Comparison of ENCODE assay signal across 1 cellular context in the genomic region with DNA sequence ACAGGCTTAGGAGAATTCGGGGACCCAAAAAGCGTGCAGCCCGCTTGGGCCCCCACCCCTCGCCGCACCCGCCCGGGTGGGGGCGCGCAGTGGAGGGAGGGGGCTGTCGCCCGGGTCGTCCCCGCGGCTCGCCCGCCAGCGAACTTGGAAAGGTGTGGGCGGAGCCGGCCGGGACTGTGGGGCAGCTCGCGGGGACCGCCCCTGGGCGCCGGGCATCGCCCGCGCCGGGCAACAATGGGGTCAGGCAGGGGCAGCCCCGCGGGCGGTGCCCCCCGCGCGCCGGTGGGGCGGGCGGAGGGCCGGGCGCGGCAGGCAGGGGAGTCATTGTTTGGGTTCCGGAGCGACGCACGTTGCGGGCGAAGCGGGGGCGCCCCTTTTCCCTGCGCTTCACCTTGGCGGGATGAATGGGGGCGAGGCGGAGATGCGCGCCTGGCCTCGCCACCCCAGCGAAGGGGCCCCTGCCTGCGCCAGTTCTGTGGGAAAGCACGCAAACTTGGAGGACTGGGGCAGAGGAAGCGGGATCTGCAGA.
TF ChIP-seq lines count a peak whose summit lies in the region.

No MANE protein-coding gene starts in this region.

TF ChIP-seq in HEK293, 187 proteins besides CTCF, POLR2A, EP300 and RAD21 (continued from another document):
- TF ChIP-seq, protein P1, sequence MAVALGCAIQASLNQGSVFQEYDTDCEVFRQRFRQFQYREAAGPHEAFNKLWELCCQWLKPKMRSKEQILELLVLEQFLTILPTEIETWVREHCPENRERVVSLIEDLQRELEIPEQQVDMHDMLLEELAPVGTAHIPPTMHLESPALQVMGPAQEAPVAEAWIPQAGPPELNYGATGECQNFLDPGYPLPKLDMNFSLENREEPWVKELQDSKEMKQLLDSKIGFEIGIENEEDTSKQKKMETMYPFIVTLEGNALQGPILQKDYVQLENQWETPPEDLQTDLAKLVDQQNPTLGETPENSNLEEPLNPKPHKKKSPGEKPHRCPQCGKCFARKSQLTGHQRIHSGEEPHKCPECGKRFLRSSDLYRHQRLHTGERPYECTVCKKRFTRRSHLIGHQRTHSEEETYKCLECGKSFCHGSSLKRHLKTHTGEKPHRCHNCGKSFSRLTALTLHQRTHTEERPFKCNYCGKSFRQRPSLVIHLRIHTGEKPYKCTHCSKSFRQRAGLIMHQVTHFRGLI (tag by site-specific recombination; IDR thresholded peaks at IDR 0.05) = peak; percentile 59; the same call in 1 of the 2 replicates
- TF ChIP-seq ZNF311 (tag by site-specific recombination; IDR thresholded peaks at IDR 0.05; ENCODE audit: borderline replicate concordance) = no peak
- TF ChIP-seq, protein P2, sequence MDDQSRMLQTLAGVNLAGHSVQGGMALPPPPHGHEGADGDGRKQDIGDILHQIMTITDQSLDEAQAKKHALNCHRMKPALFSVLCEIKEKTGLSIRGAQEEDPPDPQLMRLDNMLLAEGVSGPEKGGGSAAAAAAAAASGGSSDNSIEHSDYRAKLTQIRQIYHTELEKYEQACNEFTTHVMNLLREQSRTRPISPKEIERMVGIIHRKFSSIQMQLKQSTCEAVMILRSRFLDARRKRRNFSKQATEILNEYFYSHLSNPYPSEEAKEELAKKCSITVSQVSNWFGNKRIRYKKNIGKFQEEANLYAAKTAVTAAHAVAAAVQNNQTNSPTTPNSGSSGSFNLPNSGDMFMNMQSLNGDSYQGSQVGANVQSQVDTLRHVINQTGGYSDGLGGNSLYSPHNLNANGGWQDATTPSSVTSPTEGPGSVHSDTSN (CRISPR knock-in tag; IDR thresholded peaks at IDR 0.05) = 0 out of 2 replicates have a peak, but pooled peaks have one; percentile 50
- no peak for TF ChIP-seq TCF7L2 (IDR thresholded peaks at IDR 0.05; ENCODE audit: borderline replicate concordance, low read depth, low read length)
- no peak for TF ChIP-seq ZNF138 (tag by site-specific recombination; IDR thresholded peaks at IDR 0.05; ENCODE audit: borderline replicate concordance)
- TF ChIP-seq EGR2 (tag by site-specific recombination; IDR thresholded peaks at IDR 0.05; ENCODE audit: low read depth) = peak; percentile 46
- TF ChIP-seq ZIC2 (tag by site-specific recombination; IDR thresholded peaks at IDR 0.05) = peak; percentile 61; the same call in 1 of the 2 replicates
